ENCODE assay signal across 1 cellular context in the genomic region with DNA sequence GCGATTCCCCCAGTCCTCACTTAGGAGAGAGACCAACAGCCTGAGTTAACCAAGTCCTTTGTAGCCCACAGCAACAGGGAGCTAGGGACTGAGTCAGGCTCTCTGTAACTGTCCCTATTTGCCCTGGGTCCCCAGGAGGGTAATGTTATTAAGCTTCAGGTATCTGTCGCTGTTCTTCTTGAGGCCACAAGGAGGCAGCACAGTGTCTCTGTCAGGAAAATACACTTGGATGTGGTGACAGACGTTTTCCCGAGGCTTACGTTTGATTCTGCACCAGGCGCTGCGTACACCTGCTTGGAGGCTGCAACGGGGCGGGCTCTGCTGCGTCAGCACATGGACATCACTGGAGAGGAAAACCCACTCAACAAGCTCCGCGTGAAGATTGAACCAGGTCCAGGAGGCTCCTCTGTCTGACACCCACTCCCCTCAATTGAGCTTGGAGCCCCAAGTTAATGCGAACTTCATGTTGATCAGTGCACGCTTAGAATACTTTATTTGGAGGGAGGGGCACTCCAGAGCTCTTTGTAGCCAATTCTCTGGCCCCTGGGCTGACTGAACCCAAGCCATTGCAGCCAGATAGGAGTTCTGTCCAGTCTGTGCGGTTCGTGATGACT.
TF ChIP-seq lines count a peak whose summit lies in the region.

No MANE protein-coding gene starts in this region.

TF ChIP-seq in GM23338, 12 proteins besides CTCF, POLR2A, EP300 and RAD21 (continued from another document):
- TF ChIP-seq, protein P1, sequence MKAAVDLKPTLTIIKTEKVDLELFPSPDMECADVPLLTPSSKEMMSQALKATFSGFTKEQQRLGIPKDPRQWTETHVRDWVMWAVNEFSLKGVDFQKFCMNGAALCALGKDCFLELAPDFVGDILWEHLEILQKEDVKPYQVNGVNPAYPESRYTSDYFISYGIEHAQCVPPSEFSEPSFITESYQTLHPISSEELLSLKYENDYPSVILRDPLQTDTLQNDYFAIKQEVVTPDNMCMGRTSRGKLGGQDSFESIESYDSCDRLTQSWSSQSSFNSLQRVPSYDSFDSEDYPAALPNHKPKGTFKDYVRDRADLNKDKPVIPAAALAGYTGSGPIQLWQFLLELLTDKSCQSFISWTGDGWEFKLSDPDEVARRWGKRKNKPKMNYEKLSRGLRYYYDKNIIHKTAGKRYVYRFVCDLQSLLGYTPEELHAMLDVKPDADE (IDR thresholded peaks at IDR 0.05) = no peak
- TF ChIP-seq, protein P2, sequence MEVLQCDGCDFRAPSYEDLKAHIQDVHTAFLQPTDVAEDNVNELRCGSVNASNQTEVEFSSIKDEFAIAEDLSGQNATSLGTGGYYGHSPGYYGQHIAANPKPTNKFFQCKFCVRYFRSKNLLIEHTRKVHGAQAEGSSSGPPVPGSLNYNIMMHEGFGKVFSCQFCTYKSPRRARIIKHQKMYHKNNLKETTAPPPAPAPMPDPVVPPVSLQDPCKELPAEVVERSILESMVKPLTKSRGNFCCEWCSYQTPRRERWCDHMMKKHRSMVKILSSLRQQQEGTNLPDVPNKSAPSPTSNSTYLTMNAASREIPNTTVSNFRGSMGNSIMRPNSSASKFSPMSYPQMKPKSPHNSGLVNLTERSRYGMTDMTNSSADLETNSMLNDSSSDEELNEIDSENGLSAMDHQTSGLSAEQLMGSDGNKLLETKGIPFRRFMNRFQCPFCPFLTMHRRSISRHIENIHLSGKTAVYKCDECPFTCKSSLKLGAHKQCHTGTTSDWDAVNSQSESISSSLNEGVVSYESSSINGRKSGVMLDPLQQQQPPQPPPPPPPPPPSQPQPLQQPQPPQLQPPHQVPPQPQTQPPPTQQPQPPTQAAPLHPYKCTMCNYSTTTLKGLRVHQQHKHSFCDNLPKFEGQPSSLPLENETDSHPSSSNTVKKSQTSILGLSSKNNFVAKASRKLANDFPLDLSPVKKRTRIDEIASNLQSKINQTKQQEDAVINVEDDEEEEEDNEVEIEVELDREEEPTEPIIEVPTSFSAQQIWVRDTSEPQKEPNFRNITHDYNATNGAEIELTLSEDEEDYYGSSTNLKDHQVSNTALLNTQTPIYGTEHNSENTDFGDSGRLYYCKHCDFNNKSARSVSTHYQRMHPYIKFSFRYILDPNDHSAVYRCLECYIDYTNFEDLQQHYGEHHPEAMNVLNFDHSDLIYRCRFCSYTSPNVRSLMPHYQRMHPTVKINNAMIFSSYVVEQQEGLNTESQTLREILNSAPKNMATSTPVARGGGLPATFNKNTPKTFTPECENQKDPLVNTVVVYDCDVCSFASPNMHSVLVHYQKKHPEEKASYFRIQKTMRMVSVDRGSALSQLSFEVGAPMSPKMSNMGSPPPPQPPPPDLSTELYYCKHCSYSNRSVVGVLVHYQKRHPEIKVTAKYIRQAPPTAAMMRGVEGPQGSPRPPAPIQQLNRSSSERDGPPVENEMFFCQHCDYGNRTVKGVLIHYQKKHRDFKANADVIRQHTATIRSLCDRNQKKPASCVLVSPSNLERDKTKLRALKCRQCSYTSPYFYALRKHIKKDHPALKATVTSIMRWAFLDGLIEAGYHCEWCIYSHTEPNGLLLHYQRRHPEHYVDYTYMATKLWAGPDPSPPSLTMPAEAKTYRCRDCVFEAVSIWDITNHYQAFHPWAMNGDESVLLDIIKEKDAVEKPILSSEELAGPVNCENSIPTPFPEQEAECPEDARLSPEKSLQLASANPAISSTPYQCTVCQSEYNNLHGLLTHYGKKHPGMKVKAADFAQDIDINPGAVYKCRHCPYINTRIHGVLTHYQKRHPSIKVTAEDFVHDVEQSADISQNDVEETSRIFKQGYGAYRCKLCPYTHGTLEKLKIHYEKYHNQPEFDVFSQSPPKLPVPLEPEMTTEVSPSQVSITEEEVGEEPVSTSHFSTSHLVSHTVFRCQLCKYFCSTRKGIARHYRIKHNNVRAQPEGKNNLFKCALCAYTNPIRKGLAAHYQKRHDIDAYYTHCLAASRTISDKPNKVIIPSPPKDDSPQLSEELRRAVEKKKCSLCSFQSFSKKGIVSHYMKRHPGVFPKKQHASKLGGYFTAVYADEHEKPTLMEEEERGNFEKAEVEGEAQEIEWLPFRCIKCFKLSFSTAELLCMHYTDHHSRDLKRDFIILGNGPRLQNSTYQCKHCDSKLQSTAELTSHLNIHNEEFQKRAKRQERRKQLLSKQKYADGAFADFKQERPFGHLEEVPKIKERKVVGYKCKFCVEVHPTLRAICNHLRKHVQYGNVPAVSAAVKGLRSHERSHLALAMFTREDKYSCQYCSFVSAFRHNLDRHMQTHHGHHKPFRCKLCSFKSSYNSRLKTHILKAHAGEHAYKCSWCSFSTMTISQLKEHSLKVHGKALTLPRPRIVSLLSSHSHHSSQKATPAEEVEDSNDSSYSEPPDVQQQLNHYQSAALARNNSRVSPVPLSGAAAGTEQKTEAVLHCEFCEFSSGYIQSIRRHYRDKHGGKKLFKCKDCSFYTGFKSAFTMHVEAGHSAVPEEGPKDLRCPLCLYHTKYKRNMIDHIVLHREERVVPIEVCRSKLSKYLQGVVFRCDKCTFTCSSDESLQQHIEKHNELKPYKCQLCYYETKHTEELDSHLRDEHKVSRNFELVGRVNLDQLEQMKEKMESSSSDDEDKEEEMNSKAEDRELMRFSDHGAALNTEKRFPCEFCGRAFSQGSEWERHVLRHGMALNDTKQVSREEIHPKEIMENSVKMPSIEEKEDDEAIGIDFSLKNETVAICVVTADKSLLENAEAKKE (CRISPR knock-in tag; IDR thresholded peaks at IDR 0.05) = no peak
- TF ChIP-seq EZH2phosphoT487 (IDR thresholded peaks at IDR 0.05; ENCODE audit: unreplicated experiment) (no peak), CREB1 (CRISPR knock-in tag; IDR thresholded peaks at IDR 0.05; ENCODE audit: low read depth) (peak; percentile 30; the same call in 1 of the 2 replicates)
